ENCODE assay signal across 1 cellular context in the genomic region with DNA sequence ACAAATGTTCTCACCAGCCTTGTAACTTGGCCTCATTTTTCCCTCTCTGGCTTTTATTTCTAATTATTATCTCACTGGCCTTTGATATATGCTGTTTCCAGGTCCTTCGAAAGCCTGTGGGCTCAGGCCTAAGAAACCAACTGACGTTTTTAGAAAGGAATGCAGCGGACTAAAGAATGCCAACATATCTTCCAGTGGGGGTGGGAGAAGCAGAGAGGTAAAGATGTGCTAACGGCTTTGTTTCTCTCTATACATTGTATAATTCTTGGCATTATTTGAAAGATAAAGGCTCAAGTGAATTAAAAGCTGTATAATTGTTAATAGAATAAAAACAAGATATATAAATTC.
TF ChIP-seq lines count a peak whose summit lies in the region.

No MANE protein-coding gene starts in this region.

TF ChIP-seq in HepG2, 621 proteins besides CTCF, POLR2A, EP300 and RAD21:
- TF ChIP-seq HNRNPK (IDR thresholded peaks at IDR 0.05; ENCODE audit: low read depth, low read length, poor library complexity, severe bottlenecking) (no peak), FOXJ3 (CRISPR knock-in tag; IDR thresholded peaks at IDR 0.05; ENCODE audit: borderline replicate concordance) (no peak), ZMAT3 (CRISPR knock-in tag; conservative IDR thresholded peaks at IDR 0.05) (no peak), FLYWCH1 (CRISPR knock-in tag; IDR thresholded peaks at IDR 0.05) (no peak), ZNF589 (CRISPR knock-in tag; conservative IDR thresholded peaks at IDR 0.05) (no peak), ZNF12 (CRISPR knock-in tag; IDR thresholded peaks at IDR 0.05) (no peak), XBP1 (CRISPR knock-in tag; IDR thresholded peaks at IDR 0.05) (no peak), ZBTB1 (CRISPR knock-in tag; IDR thresholded peaks at IDR 0.05; ENCODE audit: borderline replicate concordance) (no peak), TEAD3 (CRISPR knock-in tag; optimal IDR thresholded peaks at IDR 0.05; ENCODE audit: borderline replicate concordance) (peak; percentile 68), ONECUT2 (CRISPR knock-in tag; IDR thresholded peaks at IDR 0.05) (no peak), REPIN1 (CRISPR knock-in tag; IDR thresholded peaks at IDR 0.05; ENCODE audit: borderline replicate concordance, low read depth) (no peak), FOXM1 (CRISPR knock-in tag; IDR thresholded peaks at IDR 0.05) (no peak), DMAP1 (CRISPR knock-in tag; IDR thresholded peaks at IDR 0.05) (no peak), SOX13 (IDR thresholded peaks at IDR 0.05) (no peak), SOX13 (CRISPR knock-in tag; conservative IDR thresholded peaks at IDR 0.05 in 1 of 2, IDR thresholded peaks at IDR 0.05 in 1 of 2) (peak in 1 of 2 experiments; percentile 23; a peak in 1 of 4 replicates), NCOA2 (CRISPR knock-in tag; IDR thresholded peaks at IDR 0.05) (peak; percentile 30; the same call in 1 of the 2 replicates), ZNF772 (CRISPR knock-in tag; IDR thresholded peaks at IDR 0.05) (no peak), MXD4 (CRISPR knock-in tag; IDR thresholded peaks at IDR 0.05) (no peak), REXO4 (CRISPR knock-in tag; IDR thresholded peaks at IDR 0.05; ENCODE audit: borderline replicate concordance) (no peak), ZNF207 (IDR thresholded peaks at IDR 0.05; ENCODE audit: borderline replicate concordance) (no peak), SOX5 (CRISPR knock-in tag; IDR thresholded peaks at IDR 0.05; ENCODE audit: borderline replicate concordance) (peak; percentile 30; the same call in 1 of the 2 replicates), ISL2 (CRISPR knock-in tag; IDR thresholded peaks at IDR 0.05) (no peak)
- TF ChIP-seq, protein P1, sequence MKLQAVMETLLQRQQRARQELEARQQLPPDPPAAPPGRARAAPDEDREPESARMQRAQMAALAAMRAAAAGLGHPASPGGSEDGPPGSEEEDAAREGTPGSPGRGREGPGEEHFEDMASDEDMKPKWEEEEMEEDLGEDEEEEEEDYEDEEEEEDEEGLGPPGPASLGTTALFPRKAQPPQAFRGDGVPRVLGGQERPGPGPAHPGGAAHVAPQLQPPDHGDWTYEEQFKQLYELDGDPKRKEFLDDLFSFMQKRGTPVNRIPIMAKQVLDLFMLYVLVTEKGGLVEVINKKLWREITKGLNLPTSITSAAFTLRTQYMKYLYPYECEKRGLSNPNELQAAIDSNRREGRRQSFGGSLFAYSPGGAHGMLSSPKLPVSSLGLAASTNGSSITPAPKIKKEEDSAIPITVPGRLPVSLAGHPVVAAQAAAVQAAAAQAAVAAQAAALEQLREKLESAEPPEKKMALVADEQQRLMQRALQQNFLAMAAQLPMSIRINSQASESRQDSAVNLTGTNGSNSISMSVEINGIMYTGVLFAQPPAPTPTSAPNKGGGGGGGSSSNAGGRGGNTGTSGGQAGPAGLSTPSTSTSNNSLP (IDR thresholded peaks at IDR 0.05; ENCODE audit: low read depth, low read length) = peak; percentile 33; the same call in 1 of the 2 replicates
- TF ChIP-seq, protein P2, sequence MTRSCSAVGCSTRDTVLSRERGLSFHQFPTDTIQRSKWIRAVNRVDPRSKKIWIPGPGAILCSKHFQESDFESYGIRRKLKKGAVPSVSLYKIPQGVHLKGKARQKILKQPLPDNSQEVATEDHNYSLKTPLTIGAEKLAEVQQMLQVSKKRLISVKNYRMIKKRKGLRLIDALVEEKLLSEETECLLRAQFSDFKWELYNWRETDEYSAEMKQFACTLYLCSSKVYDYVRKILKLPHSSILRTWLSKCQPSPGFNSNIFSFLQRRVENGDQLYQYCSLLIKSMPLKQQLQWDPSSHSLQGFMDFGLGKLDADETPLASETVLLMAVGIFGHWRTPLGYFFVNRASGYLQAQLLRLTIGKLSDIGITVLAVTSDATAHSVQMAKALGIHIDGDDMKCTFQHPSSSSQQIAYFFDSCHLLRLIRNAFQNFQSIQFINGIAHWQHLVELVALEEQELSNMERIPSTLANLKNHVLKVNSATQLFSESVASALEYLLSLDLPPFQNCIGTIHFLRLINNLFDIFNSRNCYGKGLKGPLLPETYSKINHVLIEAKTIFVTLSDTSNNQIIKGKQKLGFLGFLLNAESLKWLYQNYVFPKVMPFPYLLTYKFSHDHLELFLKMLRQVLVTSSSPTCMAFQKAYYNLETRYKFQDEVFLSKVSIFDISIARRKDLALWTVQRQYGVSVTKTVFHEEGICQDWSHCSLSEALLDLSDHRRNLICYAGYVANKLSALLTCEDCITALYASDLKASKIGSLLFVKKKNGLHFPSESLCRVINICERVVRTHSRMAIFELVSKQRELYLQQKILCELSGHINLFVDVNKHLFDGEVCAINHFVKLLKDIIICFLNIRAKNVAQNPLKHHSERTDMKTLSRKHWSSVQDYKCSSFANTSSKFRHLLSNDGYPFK (CRISPR knock-in tag; IDR thresholded peaks at IDR 0.05; ENCODE audit: borderline replicate concordance) = no peak
- TF ChIP-seq, protein P3, sequence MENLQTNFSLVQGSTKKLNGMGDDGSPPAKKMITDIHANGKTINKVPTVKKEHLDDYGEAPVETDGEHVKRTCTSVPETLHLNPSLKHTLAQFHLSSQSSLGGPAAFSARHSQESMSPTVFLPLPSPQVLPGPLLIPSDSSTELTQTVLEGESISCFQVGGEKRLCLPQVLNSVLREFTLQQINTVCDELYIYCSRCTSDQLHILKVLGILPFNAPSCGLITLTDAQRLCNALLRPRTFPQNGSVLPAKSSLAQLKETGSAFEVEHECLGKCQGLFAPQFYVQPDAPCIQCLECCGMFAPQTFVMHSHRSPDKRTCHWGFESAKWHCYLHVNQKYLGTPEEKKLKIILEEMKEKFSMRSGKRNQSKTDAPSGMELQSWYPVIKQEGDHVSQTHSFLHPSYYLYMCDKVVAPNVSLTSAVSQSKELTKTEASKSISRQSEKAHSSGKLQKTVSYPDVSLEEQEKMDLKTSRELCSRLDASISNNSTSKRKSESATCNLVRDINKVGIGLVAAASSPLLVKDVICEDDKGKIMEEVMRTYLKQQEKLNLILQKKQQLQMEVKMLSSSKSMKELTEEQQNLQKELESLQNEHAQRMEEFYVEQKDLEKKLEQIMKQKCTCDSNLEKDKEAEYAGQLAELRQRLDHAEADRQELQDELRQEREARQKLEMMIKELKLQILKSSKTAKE (CRISPR knock-in tag; IDR thresholded peaks at IDR 0.05; ENCODE audit: borderline replicate concordance) = no peak
- TF ChIP-seq, protein P4, sequence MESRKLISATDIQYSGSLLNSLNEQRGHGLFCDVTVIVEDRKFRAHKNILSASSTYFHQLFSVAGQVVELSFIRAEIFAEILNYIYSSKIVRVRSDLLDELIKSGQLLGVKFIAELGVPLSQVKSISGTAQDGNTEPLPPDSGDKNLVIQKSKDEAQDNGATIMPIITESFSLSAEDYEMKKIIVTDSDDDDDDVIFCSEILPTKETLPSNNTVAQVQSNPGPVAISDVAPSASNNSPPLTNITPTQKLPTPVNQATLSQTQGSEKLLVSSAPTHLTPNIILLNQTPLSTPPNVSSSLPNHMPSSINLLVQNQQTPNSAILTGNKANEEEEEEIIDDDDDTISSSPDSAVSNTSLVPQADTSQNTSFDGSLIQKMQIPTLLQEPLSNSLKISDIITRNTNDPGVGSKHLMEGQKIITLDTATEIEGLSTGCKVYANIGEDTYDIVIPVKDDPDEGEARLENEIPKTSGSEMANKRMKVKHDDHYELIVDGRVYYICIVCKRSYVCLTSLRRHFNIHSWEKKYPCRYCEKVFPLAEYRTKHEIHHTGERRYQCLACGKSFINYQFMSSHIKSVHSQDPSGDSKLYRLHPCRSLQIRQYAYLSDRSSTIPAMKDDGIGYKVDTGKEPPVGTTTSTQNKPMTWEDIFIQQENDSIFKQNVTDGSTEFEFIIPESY (CRISPR knock-in tag; IDR thresholded peaks at IDR 0.05) = peak; percentile 95
- TF ChIP-seq, protein P5, sequence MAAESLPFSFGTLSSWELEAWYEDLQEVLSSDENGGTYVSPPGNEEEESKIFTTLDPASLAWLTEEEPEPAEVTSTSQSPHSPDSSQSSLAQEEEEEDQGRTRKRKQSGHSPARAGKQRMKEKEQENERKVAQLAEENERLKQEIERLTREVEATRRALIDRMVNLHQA (CRISPR knock-in tag; IDR thresholded peaks at IDR 0.05) = no peak
- TF ChIP-seq, protein P6, sequence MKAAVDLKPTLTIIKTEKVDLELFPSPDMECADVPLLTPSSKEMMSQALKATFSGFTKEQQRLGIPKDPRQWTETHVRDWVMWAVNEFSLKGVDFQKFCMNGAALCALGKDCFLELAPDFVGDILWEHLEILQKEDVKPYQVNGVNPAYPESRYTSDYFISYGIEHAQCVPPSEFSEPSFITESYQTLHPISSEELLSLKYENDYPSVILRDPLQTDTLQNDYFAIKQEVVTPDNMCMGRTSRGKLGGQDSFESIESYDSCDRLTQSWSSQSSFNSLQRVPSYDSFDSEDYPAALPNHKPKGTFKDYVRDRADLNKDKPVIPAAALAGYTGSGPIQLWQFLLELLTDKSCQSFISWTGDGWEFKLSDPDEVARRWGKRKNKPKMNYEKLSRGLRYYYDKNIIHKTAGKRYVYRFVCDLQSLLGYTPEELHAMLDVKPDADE (CRISPR knock-in tag; IDR thresholded peaks at IDR 0.05) = no peak
- TF ChIP-seq, protein P7, sequence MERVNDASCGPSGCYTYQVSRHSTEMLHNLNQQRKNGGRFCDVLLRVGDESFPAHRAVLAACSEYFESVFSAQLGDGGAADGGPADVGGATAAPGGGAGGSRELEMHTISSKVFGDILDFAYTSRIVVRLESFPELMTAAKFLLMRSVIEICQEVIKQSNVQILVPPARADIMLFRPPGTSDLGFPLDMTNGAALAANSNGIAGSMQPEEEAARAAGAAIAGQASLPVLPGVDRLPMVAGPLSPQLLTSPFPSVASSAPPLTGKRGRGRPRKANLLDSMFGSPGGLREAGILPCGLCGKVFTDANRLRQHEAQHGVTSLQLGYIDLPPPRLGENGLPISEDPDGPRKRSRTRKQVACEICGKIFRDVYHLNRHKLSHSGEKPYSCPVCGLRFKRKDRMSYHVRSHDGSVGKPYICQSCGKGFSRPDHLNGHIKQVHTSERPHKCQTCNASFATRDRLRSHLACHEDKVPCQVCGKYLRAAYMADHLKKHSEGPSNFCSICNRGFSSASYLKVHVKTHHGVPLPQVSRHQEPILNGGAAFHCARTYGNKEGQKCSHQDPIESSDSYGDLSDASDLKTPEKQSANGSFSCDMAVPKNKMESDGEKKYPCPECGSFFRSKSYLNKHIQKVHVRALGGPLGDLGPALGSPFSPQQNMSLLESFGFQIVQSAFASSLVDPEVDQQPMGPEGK (CRISPR knock-in tag; IDR thresholded peaks at IDR 0.05) = no peak
- TF ChIP-seq, protein P8, sequence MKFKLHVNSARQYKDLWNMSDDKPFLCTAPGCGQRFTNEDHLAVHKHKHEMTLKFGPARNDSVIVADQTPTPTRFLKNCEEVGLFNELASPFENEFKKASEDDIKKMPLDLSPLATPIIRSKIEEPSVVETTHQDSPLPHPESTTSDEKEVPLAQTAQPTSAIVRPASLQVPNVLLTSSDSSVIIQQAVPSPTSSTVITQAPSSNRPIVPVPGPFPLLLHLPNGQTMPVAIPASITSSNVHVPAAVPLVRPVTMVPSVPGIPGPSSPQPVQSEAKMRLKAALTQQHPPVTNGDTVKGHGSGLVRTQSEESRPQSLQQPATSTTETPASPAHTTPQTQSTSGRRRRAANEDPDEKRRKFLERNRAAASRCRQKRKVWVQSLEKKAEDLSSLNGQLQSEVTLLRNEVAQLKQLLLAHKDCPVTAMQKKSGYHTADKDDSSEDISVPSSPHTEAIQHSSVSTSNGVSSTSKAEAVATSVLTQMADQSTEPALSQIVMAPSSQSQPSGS (CRISPR knock-in tag; IDR thresholded peaks at IDR 0.05) = peak; percentile 74
- TF ChIP-seq, protein P9, sequence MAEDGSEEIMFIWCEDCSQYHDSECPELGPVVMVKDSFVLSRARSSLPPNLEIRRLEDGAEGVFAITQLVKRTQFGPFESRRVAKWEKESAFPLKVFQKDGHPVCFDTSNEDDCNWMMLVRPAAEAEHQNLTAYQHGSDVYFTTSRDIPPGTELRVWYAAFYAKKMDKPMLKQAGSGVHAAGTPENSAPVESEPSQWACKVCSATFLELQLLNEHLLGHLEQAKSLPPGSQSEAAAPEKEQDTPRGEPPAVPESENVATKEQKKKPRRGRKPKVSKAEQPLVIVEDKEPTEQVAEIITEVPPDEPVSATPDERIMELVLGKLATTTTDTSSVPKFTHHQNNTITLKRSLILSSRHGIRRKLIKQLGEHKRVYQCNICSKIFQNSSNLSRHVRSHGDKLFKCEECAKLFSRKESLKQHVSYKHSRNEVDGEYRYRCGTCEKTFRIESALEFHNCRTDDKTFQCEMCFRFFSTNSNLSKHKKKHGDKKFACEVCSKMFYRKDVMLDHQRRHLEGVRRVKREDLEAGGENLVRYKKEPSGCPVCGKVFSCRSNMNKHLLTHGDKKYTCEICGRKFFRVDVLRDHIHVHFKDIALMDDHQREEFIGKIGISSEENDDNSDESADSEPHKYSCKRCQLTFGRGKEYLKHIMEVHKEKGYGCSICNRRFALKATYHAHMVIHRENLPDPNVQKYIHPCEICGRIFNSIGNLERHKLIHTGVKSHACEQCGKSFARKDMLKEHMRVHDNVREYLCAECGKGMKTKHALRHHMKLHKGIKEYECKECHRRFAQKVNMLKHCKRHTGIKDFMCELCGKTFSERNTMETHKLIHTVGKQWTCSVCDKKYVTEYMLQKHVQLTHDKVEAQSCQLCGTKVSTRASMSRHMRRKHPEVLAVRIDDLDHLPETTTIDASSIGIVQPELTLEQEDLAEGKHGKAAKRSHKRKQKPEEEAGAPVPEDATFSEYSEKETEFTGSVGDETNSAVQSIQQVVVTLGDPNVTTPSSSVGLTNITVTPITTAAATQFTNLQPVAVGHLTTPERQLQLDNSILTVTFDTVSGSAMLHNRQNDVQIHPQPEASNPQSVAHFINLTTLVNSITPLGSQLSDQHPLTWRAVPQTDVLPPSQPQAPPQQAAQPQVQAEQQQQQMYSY (CRISPR knock-in tag; IDR thresholded peaks at IDR 0.05) = no peak
- TF ChIP-seq, protein P10, sequence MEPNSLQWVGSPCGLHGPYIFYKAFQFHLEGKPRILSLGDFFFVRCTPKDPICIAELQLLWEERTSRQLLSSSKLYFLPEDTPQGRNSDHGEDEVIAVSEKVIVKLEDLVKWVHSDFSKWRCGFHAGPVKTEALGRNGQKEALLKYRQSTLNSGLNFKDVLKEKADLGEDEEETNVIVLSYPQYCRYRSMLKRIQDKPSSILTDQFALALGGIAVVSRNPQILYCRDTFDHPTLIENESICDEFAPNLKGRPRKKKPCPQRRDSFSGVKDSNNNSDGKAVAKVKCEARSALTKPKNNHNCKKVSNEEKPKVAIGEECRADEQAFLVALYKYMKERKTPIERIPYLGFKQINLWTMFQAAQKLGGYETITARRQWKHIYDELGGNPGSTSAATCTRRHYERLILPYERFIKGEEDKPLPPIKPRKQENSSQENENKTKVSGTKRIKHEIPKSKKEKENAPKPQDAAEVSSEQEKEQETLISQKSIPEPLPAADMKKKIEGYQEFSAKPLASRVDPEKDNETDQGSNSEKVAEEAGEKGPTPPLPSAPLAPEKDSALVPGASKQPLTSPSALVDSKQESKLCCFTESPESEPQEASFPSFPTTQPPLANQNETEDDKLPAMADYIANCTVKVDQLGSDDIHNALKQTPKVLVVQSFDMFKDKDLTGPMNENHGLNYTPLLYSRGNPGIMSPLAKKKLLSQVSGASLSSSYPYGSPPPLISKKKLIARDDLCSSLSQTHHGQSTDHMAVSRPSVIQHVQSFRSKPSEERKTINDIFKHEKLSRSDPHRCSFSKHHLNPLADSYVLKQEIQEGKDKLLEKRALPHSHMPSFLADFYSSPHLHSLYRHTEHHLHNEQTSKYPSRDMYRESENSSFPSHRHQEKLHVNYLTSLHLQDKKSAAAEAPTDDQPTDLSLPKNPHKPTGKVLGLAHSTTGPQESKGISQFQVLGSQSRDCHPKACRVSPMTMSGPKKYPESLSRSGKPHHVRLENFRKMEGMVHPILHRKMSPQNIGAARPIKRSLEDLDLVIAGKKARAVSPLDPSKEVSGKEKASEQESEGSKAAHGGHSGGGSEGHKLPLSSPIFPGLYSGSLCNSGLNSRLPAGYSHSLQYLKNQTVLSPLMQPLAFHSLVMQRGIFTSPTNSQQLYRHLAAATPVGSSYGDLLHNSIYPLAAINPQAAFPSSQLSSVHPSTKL (CRISPR knock-in tag; IDR thresholded peaks at IDR 0.05) = peak; percentile 27; the same call in 1 of the 2 replicates
